ENCODE assay signal across 8 cellular contexts in genomic region chr5:159206368-159206767, GRCh38. TPM values are rescaled to one million over a fixed set of nuclear protein-coding genes. Genes with fewer than 3 reads are reported as not detected.
DNase-seq lines count a peak whose midpoint lies in the region; TF ChIP-seq lines count a peak whose summit lies in the region.

No MANE protein-coding gene starts in this region.

- H3K36me3 ChIP-seq in spleen = peaks cover 0 to 21% (median 2%) of the 10 kb centered on the region in 6 donors

- TF ChIP-seq CTCF in HFF-Myc (IDR thresholded peaks at IDR 0.05; ENCODE audit: low read depth, low read length, missing control alignments) = no peak
- TF ChIP-seq CTCF in WI38 (IDR thresholded peaks at IDR 0.05; ENCODE audit: low read depth, low read length) = no peak
- TF ChIP-seq CTCF in fibroblast of villous mesenchyme (IDR thresholded peaks at IDR 0.05; ENCODE audit: insufficient read depth, low read depth, low read length) = no peak
- no peak for TF ChIP-seq CTCF in spleen (IDR thresholded peaks at IDR 0.05 in 8 of 11, conservative IDR thresholded peaks at IDR 0.05 in 3 of 11)

- WGBS in spleen, 5 donors = 27 to 42% (median 37%) methylated on average over 2 of the region's 2 CpGs

- no peaks in the 10 kb centered on the region for H3K27me3 ChIP-seq in spleen (replicated peaks in 1 of 7)

- H3K27ac ChIP-seq in spleen = peak overlapping the region; percentile 94 to 99 (median 97)

- no peak for DNase-seq in HFF-Myc (ENCODE audit: extremely low read depth, low read depth)
- no peak for DNase-seq in fibroblast of villous mesenchyme (ENCODE audit: low read depth)
- DNase-seq in spleen = no peak
- DNase-seq in NCI-H2107 treated with DMSO at 0.1 percent for 48 hours (lab: John Stamatoyannopoulos, UW; ENCODE audit: unreplicated experiment) = no peak
- DNase-seq in NCI-H1436 (lab: John Stamatoyannopoulos, UW) = no peak
- DNase-seq in NCI-H2227 (lab: John Stamatoyannopoulos, UW; ENCODE audit: unreplicated experiment) = no peak
- DNase-seq in NCI-H2107 (lab: John Stamatoyannopoulos, UW) = no peak

- H3K4me3 ChIP-seq in HFF-Myc (replicated peaks; ENCODE audit: low read depth, low read length) (peak overlapping the region; percentile 95), WI38 (ENCODE audit: low read depth, low read length) (peak overlapping the region; percentile 79), fibroblast of villous mesenchyme (ENCODE audit: low read depth, low read length) (peak overlapping the region; percentile 78), spleen (peak overlapping the region in 7 of 8 donors; percentile 78 to 97 (median 89))

- intact Hi-C loops in spleen (cut with DNase I; ENCODE audit: low total_unique reads) = loop anchor here (5.0 kb wide), 1 partner anchor 56 kb away; the partner anchor contains the start of gene UBLCP1

- peaks cover 45 to 87% (median 69%) of the 10 kb centered on the region in 6 donors for H3K4me1 ChIP-seq in spleen

- no peaks in the 10 kb centered on the region for H3K9me3 ChIP-seq in spleen

- no peak for TF ChIP-seq POLR2A in spleen (IDR thresholded peaks at IDR 0.05)

RNA-seq across cellular contexts. Expression of gene RNF145, which starts 3.0 kb away (rescaled TPM):
- total RNA-seq in fibroblast of villous mesenchyme = 52.5 and 84.2 TPM in 2 replicates
- total RNA-seq in spleen = 10 to 100 TPM; 57.7 to 90.7 (median 72.6) TPM
- polyA plus RNA-seq in spleen = 10 to 100 TPM; 27.6 to 40.0 (median 36.5) TPM

RNA-seq across cellular contexts. Expression of gene UBLCP1, which starts 56.7 kb away (rescaled TPM):
- total RNA-seq in fibroblast of villous mesenchyme (32.5 and 36.7 TPM in 2 replicates), spleen (10 to 100 TPM; 25.4 to 33.0 (median 28.6) TPM)
- polyA plus RNA-seq in spleen = 10 to 100 TPM; 29.7 to 44.8 (median 32.9) TPM
